2 cellular contexts compared by ENCODE assay signal in genomic region chr15:100920516-100921135, GRCh38.
TF ChIP-seq lines count a peak whose summit lies in the region.

No MANE protein-coding gene starts in this region.

TF ChIP-seq in liver, 16 proteins besides CTCF, POLR2A, EP300 and RAD21:
- TF ChIP-seq JUND (IDR thresholded peaks at IDR 0.05) (no peak), REST (IDR thresholded peaks at IDR 0.05) (peak; percentile 23)
TF ChIP-seq in liver: peak in this region for 1.

TF ChIP-seq in HepG2, 621 proteins besides CTCF, POLR2A, EP300 and RAD21:
- TF ChIP-seq ZBTB43 (CRISPR knock-in tag; conservative IDR thresholded peaks at IDR 0.05) (no peak), FOSL1 (CRISPR knock-in tag; IDR thresholded peaks at IDR 0.05; ENCODE audit: borderline replicate concordance) (no peak), ETV5 (CRISPR knock-in tag; IDR thresholded peaks at IDR 0.05; ENCODE audit: borderline replicate concordance) (no peak), MLX (CRISPR knock-in tag; IDR thresholded peaks at IDR 0.05) (no peak), SIN3B (IDR thresholded peaks at IDR 0.05; ENCODE audit: low read length) (no peak), EZH2 (conservative IDR thresholded peaks at IDR 0.05; ENCODE audit: low read depth, low read length) (no peak), KAT7 (CRISPR knock-in tag; IDR thresholded peaks at IDR 0.05; ENCODE audit: borderline replicate concordance) (no peak), KDM5B (CRISPR knock-in tag; IDR thresholded peaks at IDR 0.05; ENCODE audit: borderline replicate concordance) (no peak), ZNF232 (CRISPR knock-in tag; IDR thresholded peaks at IDR 0.05; ENCODE audit: borderline replicate concordance) (no peak), NFIB (CRISPR knock-in tag; IDR thresholded peaks at IDR 0.05; ENCODE audit: borderline replicate concordance) (no peak), BHLHE40 (IDR thresholded peaks at IDR 0.05; ENCODE audit: low read length) (no peak), ZNF383 (CRISPR knock-in tag; IDR thresholded peaks at IDR 0.05; ENCODE audit: borderline replicate concordance) (no peak), REXO4 (CRISPR knock-in tag; IDR thresholded peaks at IDR 0.05; ENCODE audit: borderline replicate concordance) (no peak), ZNF382 (CRISPR knock-in tag; IDR thresholded peaks at IDR 0.05; ENCODE audit: borderline replicate concordance) (no peak), MXD4 (CRISPR knock-in tag; IDR thresholded peaks at IDR 0.05) (no peak), PRPF4 (IDR thresholded peaks at IDR 0.05; ENCODE audit: low read depth, low read length, poor library complexity, severe bottlenecking) (no peak), TEAD3 (CRISPR knock-in tag; optimal IDR thresholded peaks at IDR 0.05; ENCODE audit: borderline replicate concordance) (no peak), ZFP82 (CRISPR knock-in tag; IDR thresholded peaks at IDR 0.05; ENCODE audit: borderline replicate concordance) (no peak)
